20 cellular contexts compared by ENCODE assay signal in the genomic region with DNA sequence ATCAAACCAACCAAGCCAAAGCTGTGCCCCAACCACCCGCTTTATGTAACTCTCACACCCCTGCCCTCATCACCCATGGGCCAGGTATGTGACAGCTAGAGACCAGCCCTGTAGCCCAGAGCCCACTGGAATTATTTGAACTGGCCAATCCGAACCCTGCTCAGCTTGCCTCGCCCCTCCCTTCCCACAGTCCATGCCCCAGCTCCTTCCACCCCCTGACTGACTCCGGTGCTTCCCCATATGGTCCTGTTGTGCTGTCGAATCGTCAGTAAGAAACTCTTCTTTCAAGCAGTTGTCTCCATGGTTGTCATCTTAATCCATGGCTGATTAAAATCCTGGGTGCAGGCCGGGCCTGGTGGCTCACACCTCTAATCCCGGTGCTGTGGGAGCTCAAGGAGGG.
"Had no signal": no experiment of that assay in that cellular context is flagged by ENCODE, and none has a peak within 500 bp of the region (broad histone marks: within the 10 kb centered on the region; RNA-seq: fewer than 3 reads in every experiment).

No MANE protein-coding gene starts in this region.

- H3K27me3 ChIP-seq: heart left ventricle, spleen, testis had no signal

- H3K27ac Mint-ChIP-seq: activated CD4-positive, alpha-beta T cell treated with anti-CD3 and anti-CD28 coated beads, Interleukin-2, amount 10 ng/mL, durations not matched to agents 7 days and 5 days; activated CD8-positive, alpha-beta T cell treated with anti-CD3 and anti-CD28 coated beads, Interleukin-2, amount 10 ng/mL, durations not matched to agents 7 days and 5 days; activated naive CD8-positive, alpha-beta T cell treated with anti-CD3 and anti-CD28 coated beads for 36 hours; activated T-helper 17 cell treated with anti-CD3 and anti-CD28 coated beads, Interleukin-2, amount 50 U/mL, for 72 hours; memory B cell; T-cell; T-helper 2 cell treated with Interferon-gamma antibody and Interleukin-4, amounts not matched to agents 5 μg/mL and 100 μg/mL, for 36 hours; type B pancreatic cell had no signal

- H3K36me3 Mint-ChIP-seq: activated naive CD8-positive, alpha-beta T cell treated with anti-CD3 and anti-CD28 coated beads for 36 hours; memory B cell; T-cell; type B pancreatic cell had no signal

- H3K4me1 Mint-ChIP-seq: memory B cell had no signal

- DNase-seq: activated CD4-positive, alpha-beta T cell treated with anti-CD3 and anti-CD28 coated beads, Interleukin-2, amount 10 ng/mL, durations not matched to agents 7 days and 5 days; activated CD4-positive, CD25-positive, alpha-beta regulatory T cell treated with anti-CD3 and anti-CD28 coated beads, Interleukin-2, amount 50 U/mL, for 72 hours; activated CD8-positive, alpha-beta T cell treated with anti-CD3 and anti-CD28 coated beads, Interleukin-2, amount 10 ng/mL, durations not matched to agents 7 days and 5 days; activated naive CD4-positive, alpha-beta T cell treated with Interleukin-2 at 50 U/mL for 16 hours; activated naive CD8-positive, alpha-beta T cell treated with anti-CD3 and anti-CD28 coated beads for 36 hours; cerebellar nuclear complex; heart left ventricle; islet precursor cell; left cardiac atrium; spleen; stimulated activated CD4-positive, alpha-beta T cell treated with anti-CD3 and anti-CD28 coated beads, Interleukin-4, amount 100 ng/mL, for 1 hour; stimulated activated naive CD4-positive, alpha-beta T cell; T-cell; testis had no signal

- H3K27ac ChIP-seq: coronary artery, heart left ventricle, spleen, testis, VCaP had no signal

- H3K27me3 Mint-ChIP-seq: activated CD4-positive, alpha-beta T cell treated with anti-CD3 and anti-CD28 coated beads, Interleukin-2, amount 10 ng/mL, durations not matched to agents 7 days and 5 days; activated naive CD8-positive, alpha-beta T cell treated with anti-CD3 and anti-CD28 coated beads for 36 hours had no signal

- H3K4me3 Mint-ChIP-seq: activated CD4-positive, alpha-beta T cell treated with anti-CD3 and anti-CD28 coated beads, Interleukin-2, amount 10 ng/mL, durations not matched to agents 7 days and 5 days; activated CD8-positive, alpha-beta T cell treated with anti-CD3 and anti-CD28 coated beads, Interleukin-2, amount 10 ng/mL, durations not matched to agents 7 days and 5 days; activated naive CD8-positive, alpha-beta T cell treated with anti-CD3 and anti-CD28 coated beads for 36 hours; activated T-helper 17 cell treated with anti-CD3 and anti-CD28 coated beads, Interleukin-2, amount 50 U/mL, for 72 hours; memory B cell; T-cell; T-helper 2 cell treated with Interferon-gamma antibody and Interleukin-4, amounts not matched to agents 5 μg/mL and 100 μg/mL, for 36 hours; type B pancreatic cell had no signal

- H3K9me3 ChIP-seq: testis had no signal

- H3K9me3 Mint-ChIP-seq: activated CD4-positive, alpha-beta T cell treated with anti-CD3 and anti-CD28 coated beads, Interleukin-2, amount 10 ng/mL, durations not matched to agents 7 days and 5 days; activated naive CD8-positive, alpha-beta T cell treated with anti-CD3 and anti-CD28 coated beads for 36 hours; activated T-helper 17 cell treated with anti-CD3 and anti-CD28 coated beads, Interleukin-2, amount 50 U/mL, for 72 hours; memory B cell; T-cell; T-helper 2 cell treated with Interferon-gamma antibody and Interleukin-4, amounts not matched to agents 5 μg/mL and 100 μg/mL, for 36 hours had no signal

- H3K4me3 ChIP-seq: coronary artery, heart left ventricle, spleen, testis had no signal

- H3K36me3 ChIP-seq: heart left ventricle, spleen had no signal

- ATAC-seq: activated CD8-positive, alpha-beta T cell treated with anti-CD3 and anti-CD28 coated beads, Interleukin-2, amount 10 ng/mL, durations not matched to agents 7 days and 5 days; activated T-helper 17 cell treated with anti-CD3 and anti-CD28 coated beads, Interleukin-2, amount 50 U/mL, for 72 hours; heart left ventricle; left cardiac atrium; T-cell had no signal

- H3K4me1 ChIP-seq: testis had no signal
